Comparison of ENCODE assay signal across 21 cellular contexts in genomic region chr15:57892181-57892580, GRCh38.
"Had no signal": no experiment of that assay in that cellular context is flagged by ENCODE, and none has a peak within 500 bp of the region (broad histone marks: within the 10 kb centered on the region; RNA-seq: fewer than 3 reads in every experiment).

No MANE protein-coding gene starts in this region.

- H3K9me3 Mint-ChIP-seq: natural killer cell treated with Interleukin-12 subunit alpha and Interleukin-12 subunit beta and Interleukin-15 and Interleukin-18, amount 100 ng/mL, for 72 hours; stimulated activated memory B cell treated with anti-CD40 and anti-IgM and Interleukin-4, amounts not matched to agents 10 μg/mL and 1 μg/mL and 100 μg/mL, for 72 hours had no signal

- H3K4me1 Mint-ChIP-seq: stimulated activated memory B cell treated with anti-CD40 and anti-IgM and Interleukin-4, amounts not matched to agents 10 μg/mL and 1 μg/mL and 100 μg/mL, for 72 hours had no signal

- H3K27me3 ChIP-seq: hepatocyte, pancreas, sigmoid colon, testis, upper lobe of left lung had no signal

- DNase-seq: activated CD4-positive, alpha-beta T cell treated with anti-CD3 and anti-CD28 coated beads for 1 hour; activated CD8-positive, alpha-beta memory T cell treated with anti-CD3 and anti-CD28 coated beads for 24 hours; activated CD8-positive, alpha-beta memory T cell treated with anti-CD3 and anti-CD28 coated beads, Interleukin-2, amount 50 U/mL, for 48 hours; activated gamma-delta T cell treated with Interleukin-2 at 50 U/mL for 16 hours; adrenal gland; caudate nucleus; pancreas; sigmoid colon; spleen; stimulated activated CD4-positive, alpha-beta T cell treated with anti-CD3 and anti-CD28 coated beads, Interleukin-4, amount 100 ng/mL, for 4 hours; testis; upper lobe of left lung had no signal

- H3K4me3 Mint-ChIP-seq: mesothelial cell of epicardium; natural killer cell treated with Interleukin-12 subunit alpha and Interleukin-12 subunit beta and Interleukin-15 and Interleukin-18, amount 100 ng/mL, for 72 hours; stimulated activated memory B cell treated with anti-CD40 and anti-IgM and Interleukin-4, amounts not matched to agents 10 μg/mL and 1 μg/mL and 100 μg/mL, for 72 hours had no signal

- H3K36me3 Mint-ChIP-seq: activated naive CD4-positive, alpha-beta T cell treated with anti-CD3 and anti-CD28 coated beads, Interleukin-2, amount 50 U/mL, for 72 hours; mesothelial cell of epicardium; natural killer cell treated with Interleukin-12 subunit alpha and Interleukin-12 subunit beta and Interleukin-15 and Interleukin-18, amount 100 ng/mL, for 72 hours; stimulated activated memory B cell treated with anti-CD40 and anti-IgM and Interleukin-4, amounts not matched to agents 10 μg/mL and 1 μg/mL and 100 μg/mL, for 72 hours had no signal

- H3K4me3 ChIP-seq: adrenal gland, hepatocyte, lung, pancreas, sigmoid colon, spleen, testis, upper lobe of left lung had no signal

- H3K4me1 ChIP-seq: adrenal gland, foreskin keratinocyte, pancreas, sigmoid colon, spleen, upper lobe of left lung had no signal

- H3K36me3 ChIP-seq: adrenal gland, neutrophil, pancreas, sigmoid colon, spleen, upper lobe of left lung had no signal

- H3K27ac Mint-ChIP-seq: activated naive CD4-positive, alpha-beta T cell treated with anti-CD3 and anti-CD28 coated beads, Interleukin-2, amount 50 U/mL, for 72 hours; mesothelial cell of epicardium; natural killer cell treated with Interleukin-12 subunit alpha and Interleukin-12 subunit beta and Interleukin-15 and Interleukin-18, amount 100 ng/mL, for 72 hours; stimulated activated memory B cell treated with anti-CD40 and anti-IgM and Interleukin-4, amounts not matched to agents 10 μg/mL and 1 μg/mL and 100 μg/mL, for 72 hours had no signal

- ATAC-seq: activated naive CD4-positive, alpha-beta T cell treated with anti-CD3 and anti-CD28 coated beads, Interleukin-2, amount 50 U/mL, for 72 hours; foreskin keratinocyte; pancreas; stimulated activated memory B cell treated with anti-CD40 and anti-IgM and Interleukin-4, amounts not matched to agents 10 μg/mL and 1 μg/mL and 100 μg/mL, for 72 hours had no signal

- H3K9me3 ChIP-seq: adrenal gland, neutrophil, pancreas, testis, upper lobe of left lung had no signal

- H3K27ac ChIP-seq: adrenal gland, foreskin keratinocyte, hepatocyte, neutrophil, pancreas, sigmoid colon, spleen, testis, upper lobe of left lung, VCaP had no signal
